In genomic region chr6:144215932-144216667, GRCh38 we compare ENCODE assay signal across 1 cellular context.
TF ChIP-seq lines count a peak whose summit lies in the region.

No MANE protein-coding gene starts in this region.

TF ChIP-seq in H1, 55 proteins besides CTCF, POLR2A, EP300 and RAD21:
- TF ChIP-seq BCL11A (IDR thresholded peaks at IDR 0.05; ENCODE audit: low read depth in 2 of 2, low read length in 2 of 2) (no peak), SP2 (IDR thresholded peaks at IDR 0.05; ENCODE audit: low read length) (no peak), KDM1A (IDR thresholded peaks at IDR 0.05; ENCODE audit: borderline replicate concordance, low read length) (no peak; the same call in 1 of the 2 replicates), TBP (IDR thresholded peaks at IDR 0.05; ENCODE audit: low read depth, low read length) (peak; percentile 100), POU5F1 (IDR thresholded peaks at IDR 0.05; ENCODE audit: low read depth, low read length) (no peak), RBBP5 (IDR thresholded peaks at IDR 0.05; ENCODE audit: borderline replicate concordance, low read depth, low read length) (peak; percentile 100), JUND (IDR thresholded peaks at IDR 0.05; ENCODE audit: low read length) (0 out of 2 replicates have a peak, but pooled peaks have one; percentile 11), MAFK (IDR thresholded peaks at IDR 0.05; ENCODE audit: low read depth, low read length) (peak; percentile 86; the same call in 1 of the 2 replicates), KDM5A (IDR thresholded peaks at IDR 0.05; ENCODE audit: low read length) (no peak), TAF1 (IDR thresholded peaks at IDR 0.05; ENCODE audit: low read depth, low read length) (peak; percentile 68), RXRA (IDR thresholded peaks at IDR 0.05; ENCODE audit: insufficient read depth, low read depth, low read length) (no peak), CBX8 (IDR thresholded peaks at IDR 0.05; ENCODE audit: borderline replicate concordance, low read depth, low read length) (no peak), ASH2L (IDR thresholded peaks at IDR 0.05; ENCODE audit: low read length) (peak; percentile 100), CREB1 (IDR thresholded peaks at IDR 0.05) (peak; percentile 38; the same call in 1 of the 2 replicates), SRF (IDR thresholded peaks at IDR 0.05; ENCODE audit: low read depth, low read length) (no peak), TCF12 (IDR thresholded peaks at IDR 0.05; ENCODE audit: low read depth, low read length) (0 out of 2 replicates have a peak, but pooled peaks have one; percentile 29), GABPA (IDR thresholded peaks at IDR 0.05; ENCODE audit: borderline replicate concordance, insufficient read depth, low read length) (no peak), EZH2 (IDR thresholded peaks at IDR 0.05; ENCODE audit: low read depth, low read length, severe bottlenecking) (no peak), ATF3 (IDR thresholded peaks at IDR 0.05; ENCODE audit: insufficient read depth, low read depth, low read length) (no peak), NANOG (IDR thresholded peaks at IDR 0.05; ENCODE audit: insufficient read depth, low read depth, low read length, poor library complexity, severe bottlenecking) (no peak), RNF2 (IDR thresholded peaks at IDR 0.05; ENCODE audit: borderline replicate concordance, low read depth, low read length, missing control alignments, poor library complexity, severe bottlenecking) (no peak), E2F6 (IDR thresholded peaks at IDR 0.05) (peak; percentile 82), TEAD4 (IDR thresholded peaks at IDR 0.05; ENCODE audit: low read depth, low read length) (peak; percentile 84; the same call in 1 of the 2 replicates), BRCA1 (IDR thresholded peaks at IDR 0.05; ENCODE audit: low read depth, low read length) (peak; percentile 67), YY1 (IDR thresholded peaks at IDR 0.05; ENCODE audit: low read depth, low read length) (peak; percentile 36; the same call in 1 of the 2 replicates), HDAC2 (IDR thresholded peaks at IDR 0.05; ENCODE audit: borderline replicate concordance in 1 of 2, low read depth in 2 of 2, low read length in 2 of 2) (no peak; a peak in 1 of 4 replicates), HDAC6 (IDR thresholded peaks at IDR 0.05; ENCODE audit: low read depth, low read length) (no peak), SAP30 (IDR thresholded peaks at IDR 0.05; ENCODE audit: insufficient read depth, insufficient replicate concordance, low read length) (no peak), CHD2 (IDR thresholded peaks at IDR 0.05; ENCODE audit: low read length) (peak; percentile 84), ZNF274 (IDR thresholded peaks at IDR 0.05; ENCODE audit: borderline replicate concordance, extremely low read depth, low read length) (no peak), FOSL1 (IDR thresholded peaks at IDR 0.05; ENCODE audit: insufficient read depth, low read depth, low read length) (no peak), USF2 (IDR thresholded peaks at IDR 0.05; ENCODE audit: low read length) (no peak), CHD7 (IDR thresholded peaks at IDR 0.05; ENCODE audit: insufficient replicate concordance, low read length) (no peak), MAX (IDR thresholded peaks at IDR 0.05) (peak; percentile 89), SP1 (IDR thresholded peaks at IDR 0.05; ENCODE audit: low read depth, low read length) (no peak), CHD1 (IDR thresholded peaks at IDR 0.05; ENCODE audit: low read depth, low read length) (no peak), GTF2F1 (IDR thresholded peaks at IDR 0.05; ENCODE audit: borderline replicate concordance, low read depth, low read length) (no peak; the same call in 1 of the 2 replicates), SIN3A (conservative IDR thresholded peaks at IDR 0.05 in 1 of 2, IDR thresholded peaks at IDR 0.05 in 1 of 2; ENCODE audit: low read depth in 1 of 2, low read length in 2 of 2) (peak in 1 of 2 experiments; percentile 51; a peak in 1 of 4 replicates), SUZ12 (IDR thresholded peaks at IDR 0.05; ENCODE audit: low read length) (no peak), SIRT6 (IDR thresholded peaks at IDR 0.05; ENCODE audit: low read length) (no peak), JUN (IDR thresholded peaks at IDR 0.05; ENCODE audit: low read depth, low read length) (no peak), SIX5 (IDR thresholded peaks at IDR 0.05; ENCODE audit: low read depth, low read length) (no peak), RFX5 (IDR thresholded peaks at IDR 0.05; ENCODE audit: borderline replicate concordance, low read depth, low read length) (no peak), BACH1 (IDR thresholded peaks at IDR 0.05; ENCODE audit: low read length) (peak; percentile 60; the same call in 1 of the 2 replicates), CEBPB (IDR thresholded peaks at IDR 0.05; ENCODE audit: low read depth, low read length) (peak; percentile 49; the same call in 1 of the 2 replicates), KDM4A (IDR thresholded peaks at IDR 0.05; ENCODE audit: low read depth, low read length, severe bottlenecking) (peak; percentile 85), NRF1 (IDR thresholded peaks at IDR 0.05; ENCODE audit: low read depth, low read length) (peak; percentile 44), CTBP2 (IDR thresholded peaks at IDR 0.05; ENCODE audit: borderline replicate concordance, insufficient read depth, insufficient read length, low read length) (peak; percentile 71), SP4 (IDR thresholded peaks at IDR 0.05; ENCODE audit: low read length) (no peak; the same call in 1 of the 2 replicates), CBX5 (IDR thresholded peaks at IDR 0.05; ENCODE audit: low read depth, low read length) (no peak), POLR2AphosphoS5 (IDR thresholded peaks at IDR 0.05; ENCODE audit: low read depth, low read length) (no peak; the same call in 1 of the 2 replicates), ATF2 (IDR thresholded peaks at IDR 0.05; ENCODE audit: low read length) (no peak; the same call in 1 of the 2 replicates), TAF7 (optimal IDR thresholded peaks at IDR 0.05; ENCODE audit: borderline replicate concordance, low read depth, low read length) (peak; percentile 73), EGR1 (IDR thresholded peaks at IDR 0.05; ENCODE audit: borderline replicate concordance, low read depth, low read length) (0 out of 2 replicates have a peak, but pooled peaks have one; percentile 15), PHF8 (conservative IDR thresholded peaks at IDR 0.05; ENCODE audit: low read depth, low read length) (peak; percentile 50)
